In genomic region chr17:15448580-15448956, GRCh38 we compare ENCODE assay signal across 23 cellular contexts. TPM values are rescaled to one million over a fixed set of nuclear protein-coding genes. Genes with fewer than 3 reads are reported as not detected.
A peak's percentile ranks its signal among the peaks of the same experiment; 100 is the strongest.
DNase-seq lines count a peak whose midpoint lies in the region; ATAC-seq and TF ChIP-seq lines count a peak whose summit lies in the region.
"Had no signal": no experiment of that assay in that cellular context is flagged by ENCODE, and none has a peak within 500 bp of the region (broad histone marks: within the 10 kb centered on the region; RNA-seq: fewer than 3 reads in every experiment).

No MANE protein-coding gene starts in this region.

- H3K9me3 Mint-ChIP-seq in nephron progenitor cell, result no peaks in the 10 kb centered on the region
- no peaks in the 10 kb centered on the region for H3K9me3 Mint-ChIP-seq in stimulated activated naive CD8-positive, alpha-beta T cell treated with anti-CD3 and anti-CD28 coated beads, Interleukin-15, amount 100 ng/mL, for 72 hours
- H3K9me3 Mint-ChIP-seq: activated CD8-positive, alpha-beta T cell treated with anti-CD3 and anti-CD28 coated beads for 36 hours; activated naive CD8-positive, alpha-beta T cell treated with anti-CD3 and anti-CD28 coated beads, Interleukin-2, amount 10 ng/mL, durations not matched to agents 7 days and 5 days; CD8-positive, alpha-beta memory T cell; memory B cell; naive thymus-derived CD8-positive, alpha-beta T cell had no signal

- no peak overlapping the region for H2BK15ac ChIP-seq in mesenchymal stem cell (ENCODE audit: low read depth, poor library complexity, severe bottlenecking)

- H3K4me3 ChIP-seq in breast epithelium, result no peak overlapping the region
- H3K4me3 ChIP-seq in mammary epithelial cell (replicated peaks in 1 of 3; ENCODE audit: insufficient read depth in 1 of 3, low read depth in 2 of 3, low read length in 3 of 3), result no peak overlapping the region
- H3K4me3 ChIP-seq in heart right ventricle, result no peak overlapping the region
- no peak overlapping the region for H3K4me3 ChIP-seq in upper lobe of left lung
- H3K4me3 ChIP-seq in mesenchymal stem cell (ENCODE audit: insufficient read depth in 1 of 2, low read depth in 1 of 2, low read length in 2 of 2), result no peak overlapping the region
- H3K4me3 ChIP-seq: right lobe of liver had no signal

- CTCF ChIA-PET in mammary epithelial cell (lab: Charles Lee; ENCODE audit: low non-redundant PET), result no interaction called here

- no peak overlapping the region for H4K91ac ChIP-seq in mesenchymal stem cell (ENCODE audit: low read length)

- H3K79me1 ChIP-seq in mesenchymal stem cell (replicated peaks; ENCODE audit: low read length, poor library complexity, severe bottlenecking), result no peaks in the 10 kb centered on the region

- no peaks in the 10 kb centered on the region for H3K9me3 ChIP-seq in breast epithelium
- H3K9me3 ChIP-seq in mammary epithelial cell (replicated peaks; ENCODE audit: insufficient read depth, low read length), result no peaks in the 10 kb centered on the region
- no peaks in the 10 kb centered on the region for H3K9me3 ChIP-seq in heart right ventricle
- H3K9me3 ChIP-seq in upper lobe of left lung, result no peaks in the 10 kb centered on the region
- H3K9me3 ChIP-seq in mesenchymal stem cell (ENCODE audit: control insufficient read depth, low read length), result no peaks in the 10 kb centered on the region
- H3K9me3 ChIP-seq: right lobe of liver had no signal

- H3K36me3 Mint-ChIP-seq in nephron progenitor cell (ENCODE audit: low read depth), result peaks cover 10% of the 10 kb centered on the region
- H3K36me3 Mint-ChIP-seq: memory B cell had no signal

- no TSS peak for BruUV-seq in mammary epithelial cell (replicated peaks; lab: Mats Ljungman, UMichigan)

- H3K14ac ChIP-seq in mesenchymal stem cell (ENCODE audit: low read length in 2 of 2), result no peak overlapping the region

- H3K4ac ChIP-seq in mesenchymal stem cell (ENCODE audit: low read depth in 1 of 2, low read length in 2 of 2), result no peak overlapping the region

- ATAC-seq in heart right ventricle (peak in 6 of 8 donors; percentile 6 to 39 (median 22)), upper lobe of left lung (ENCODE audit: low FRiP score in 2 of 2) (no peak)
- ATAC-seq in stimulated activated naive CD8-positive, alpha-beta T cell treated with anti-CD3 and anti-CD28 coated beads, Interleukin-15, amount 100 ng/mL, for 72 hours, result no peak
- ATAC-seq: activated CD8-positive, alpha-beta T cell treated with anti-CD3 and anti-CD28 coated beads for 36 hours; esophagus mucosa; naive thymus-derived CD8-positive, alpha-beta T cell had no signal

- H3K36me3 ChIP-seq in breast epithelium, result no peaks in the 10 kb centered on the region
- no peaks in the 10 kb centered on the region for H3K36me3 ChIP-seq in mammary epithelial cell (ENCODE audit: insufficient read depth, low read length)
- peaks cover 0 to 5% (median 0%) of the 10 kb centered on the region in 9 donors for H3K36me3 ChIP-seq in heart right ventricle
- no peaks in the 10 kb centered on the region for H3K36me3 ChIP-seq in upper lobe of left lung
- H3K36me3 ChIP-seq in mesenchymal stem cell (ENCODE audit: control insufficient read depth in 1 of 2, insufficient read depth in 2 of 2, low read depth in 1 of 2, low read length in 2 of 2), result peaks cover 2 to 4% of the 10 kb centered on the region in 2 experiments
- H3K36me3 ChIP-seq: right lobe of liver had no signal

- no peak overlapping the region for H3K4me3 Mint-ChIP-seq in nephron progenitor cell
- H3K4me3 Mint-ChIP-seq in stimulated activated naive CD8-positive, alpha-beta T cell treated with anti-CD3 and anti-CD28 coated beads, Interleukin-15, amount 100 ng/mL, for 72 hours, result no peak overlapping the region
- H3K4me3 Mint-ChIP-seq: activated CD8-positive, alpha-beta T cell treated with anti-CD3 and anti-CD28 coated beads for 36 hours; activated naive CD8-positive, alpha-beta T cell treated with anti-CD3 and anti-CD28 coated beads, Interleukin-2, amount 10 ng/mL, durations not matched to agents 7 days and 5 days; memory B cell; naive thymus-derived CD8-positive, alpha-beta T cell had no signal

- H3K4me2 ChIP-seq in mammary epithelial cell (ENCODE audit: insufficient read depth, low read depth, low read length) (no peak overlapping the region), mesenchymal stem cell (ENCODE audit: low read length, poor library complexity, severe bottlenecking) (no peak overlapping the region)
- H3K4me2 ChIP-seq: KMS-11 had no signal

- no peak overlapping the region for H2BK5ac ChIP-seq in mesenchymal stem cell (ENCODE audit: low read depth, low read length, poor library complexity, severe bottlenecking)

- H3K9ac ChIP-seq in mammary epithelial cell (ENCODE audit: insufficient read depth, low read length) (no peak overlapping the region), mesenchymal stem cell (ENCODE audit: low read length) (no peak overlapping the region)
- H3K9ac ChIP-seq: KMS-11 had no signal

- peak overlapping the region in 1 of 2 experiments; percentile 13 for H3K18ac ChIP-seq in mesenchymal stem cell (ENCODE audit: low read depth in 1 of 2, low read length in 2 of 2)

- H2AK5ac ChIP-seq in mesenchymal stem cell (ENCODE audit: low read length, severe bottlenecking), result no peak overlapping the region

- no peaks in the 10 kb centered on the region for H4K20me1 ChIP-seq in mammary epithelial cell (ENCODE audit: insufficient read depth, low read length)

- in situ Hi-C loops in mammary epithelial cell (cut with MboI; ENCODE audit: low sequenced_read_pairs in 2 of 2), result no loop called here

- 86% methylated on average over 7 of the region's 7 CpGs for WGBS in mammary epithelial cell (ENCODE audit: low coverage, missing lambda C conversion rate)
- WGBS in heart right ventricle, 2 donors, result 81 to 83% methylated on average over 7 of the region's 7 CpGs
- WGBS in upper lobe of left lung, 2 donors, result 90 to 98% methylated on average over 7 of the region's 7 CpGs
- WGBS in mesenchymal stem cell, result 97% methylated on average over 7 of the region's 7 CpGs

- no peaks in the 10 kb centered on the region for H3K27me3 Mint-ChIP-seq in nephron progenitor cell (ENCODE audit: low read depth, poor library complexity)
- H3K27me3 Mint-ChIP-seq in stimulated activated naive CD8-positive, alpha-beta T cell treated with anti-CD3 and anti-CD28 coated beads, Interleukin-15, amount 100 ng/mL, for 72 hours, result no peaks in the 10 kb centered on the region
- H3K27me3 Mint-ChIP-seq: activated CD8-positive, alpha-beta T cell treated with anti-CD3 and anti-CD28 coated beads for 36 hours; activated naive CD8-positive, alpha-beta T cell treated with anti-CD3 and anti-CD28 coated beads, Interleukin-2, amount 10 ng/mL, durations not matched to agents 7 days and 5 days; CD8-positive, alpha-beta memory T cell; memory B cell; naive thymus-derived CD8-positive, alpha-beta T cell had no signal

- H2AFZ ChIP-seq in mammary epithelial cell (ENCODE audit: low read depth, low read length) (no peak overlapping the region), mesenchymal stem cell (ENCODE audit: low read depth, low read length) (no peak overlapping the region)

- H3K4me1 ChIP-seq in breast epithelium (peaks cover 0 to 11% of the 10 kb centered on the region in 2 donors), mammary epithelial cell (ENCODE audit: insufficient read depth, low read length) (no peaks in the 10 kb centered on the region), heart right ventricle (peaks cover 0 to 44% (median 39%) of the 10 kb centered on the region in 9 donors), upper lobe of left lung (peaks cover 0 to 8% (median 6%) of the 10 kb centered on the region in 4 donors), mesenchymal stem cell (ENCODE audit: control insufficient read depth, insufficient read depth, low read depth, low read length) (peaks cover 2% of the 10 kb centered on the region)
- H3K4me1 ChIP-seq: right lobe of liver had no signal

- H3K27ac ChIP-seq in breast epithelium (peak overlapping the region; percentile 50 to 59), mammary epithelial cell (ENCODE audit: insufficient read depth, low read depth, low read length) (no peak overlapping the region), heart right ventricle (peak overlapping the region; percentile 52 to 85 (median 80)), upper lobe of left lung (peak overlapping the region; percentile 37 to 75 (median 54)), mesenchymal stem cell (ENCODE audit: low read length, poor library complexity, severe bottlenecking) (no peak overlapping the region)
- H3K27ac ChIP-seq: 22Rv1, KMS-11 had no signal

- TF ChIP-seq CTCF in breast epithelium (IDR thresholded peaks at IDR 0.05), result no peak
- TF ChIP-seq CTCF in mammary epithelial cell (conservative IDR thresholded peaks at IDR 0.05 in 1 of 2, IDR thresholded peaks at IDR 0.05 in 1 of 2; ENCODE audit: extremely low read depth in 1 of 2, insufficient read depth in 1 of 2, low read depth in 1 of 2, low read length in 2 of 2), result no peak
- no peak for TF ChIP-seq CTCF in heart right ventricle (IDR thresholded peaks at IDR 0.05)
- TF ChIP-seq CTCF in nephron progenitor cell (IDR thresholded peaks at IDR 0.05), result no peak
- TF ChIP-seq CTCF in upper lobe of left lung (IDR thresholded peaks at IDR 0.05), result no peak

- no peak overlapping the region for H2BK120ac ChIP-seq in mesenchymal stem cell (ENCODE audit: low read depth, low read length)

- peak overlapping the region; percentile 65 for H3K27ac Mint-ChIP-seq in nephron progenitor cell
- H3K27ac Mint-ChIP-seq in stimulated activated naive CD8-positive, alpha-beta T cell treated with anti-CD3 and anti-CD28 coated beads, Interleukin-15, amount 100 ng/mL, for 72 hours, result no peak overlapping the region
- H3K27ac Mint-ChIP-seq: activated CD8-positive, alpha-beta T cell treated with anti-CD3 and anti-CD28 coated beads for 36 hours; activated naive CD8-positive, alpha-beta T cell treated with anti-CD3 and anti-CD28 coated beads, Interleukin-2, amount 10 ng/mL, durations not matched to agents 7 days and 5 days; memory B cell had no signal

- dilution Hi-C loops in mammary epithelial cell (cut with HindIII; ENCODE audit: low sequenced_read_pairs), result no loop called here

- TF ChIP-seq EP300 in upper lobe of left lung (IDR thresholded peaks at IDR 0.05), result no peak

- no peak for DNase-seq in breast epithelium (ENCODE audit: low spot score in 2 of 2)
- DNase-seq in mammary epithelial cell, result no peak
- no peak for DNase-seq in heart right ventricle
- no peak for DNase-seq in nephron progenitor cell
- no peak for DNase-seq in upper lobe of left lung
- no peak for DNase-seq in stimulated activated naive CD8-positive, alpha-beta T cell treated with anti-CD3 and anti-CD28 coated beads, Interleukin-15, amount 100 ng/mL, for 72 hours
- DNase-seq in mesenchymal stem cell, result no peak
- DNase-seq in UCSD-AML1 (lab: John Stamatoyannopoulos, UW; ENCODE audit: unreplicated experiment), result no peak
- DNase-seq: activated CD8-positive, alpha-beta T cell treated with anti-CD3 and anti-CD28 coated beads for 36 hours; activated effector memory CD4-positive, alpha-beta T cell treated with Interleukin-2 at 50 U/mL for 16 hours; activated naive CD8-positive, alpha-beta T cell treated with anti-CD3 and anti-CD28 coated beads, Interleukin-2, amount 10 ng/mL, durations not matched to agents 7 days and 5 days; CD8-positive, alpha-beta memory T cell; effector CD8-positive, alpha-beta T cell; naive thymus-derived CD8-positive, alpha-beta T cell; NCI-H510A treated with DMSO at 0.1 percent for 48 hours; right lobe of liver; SIG-M5; SW 1271; trophoblast cell had no signal

- no peaks in the 10 kb centered on the region for H3K79me2 ChIP-seq in mammary epithelial cell (ENCODE audit: insufficient read depth, low read length)

- H2BK12ac ChIP-seq in mesenchymal stem cell (ENCODE audit: low read length in 2 of 2), result no peak overlapping the region

- TF ChIP-seq POLR2A in breast epithelium (IDR thresholded peaks at IDR 0.05) (no peak), upper lobe of left lung (IDR thresholded peaks at IDR 0.05) (no peak)

- intact Hi-C loops in breast epithelium (cut with DNase I; ENCODE audit: low total_unique reads), result no loop called here
- intact Hi-C loops in mammary epithelial cell (cut with micrococcal nuclease), result no loop called here
- intact Hi-C loops in heart right ventricle (cut with DNase I), result no loop called here

- peaks cover 27% of the 10 kb centered on the region for H3K4me1 Mint-ChIP-seq in nephron progenitor cell
- peaks cover 10% of the 10 kb centered on the region for H3K4me1 Mint-ChIP-seq in stimulated activated naive CD8-positive, alpha-beta T cell treated with anti-CD3 and anti-CD28 coated beads, Interleukin-15, amount 100 ng/mL, for 72 hours
- H3K4me1 Mint-ChIP-seq: memory B cell had no signal

- H3K27me3 ChIP-seq in breast epithelium (no peaks in the 10 kb centered on the region), mammary epithelial cell (ENCODE audit: insufficient read depth, low read length) (no peaks in the 10 kb centered on the region), heart right ventricle (no peaks in the 10 kb centered on the region), upper lobe of left lung (no peaks in the 10 kb centered on the region), mesenchymal stem cell (ENCODE audit: control insufficient read depth in 1 of 2, insufficient read depth in 1 of 2, low read length in 2 of 2) (no peaks in the 10 kb centered on the region)
- H3K27me3 ChIP-seq: right lobe of liver had no signal

- H3K23ac ChIP-seq in mesenchymal stem cell (ENCODE audit: low read length in 2 of 2), result no peak overlapping the region

- no peak overlapping the region for H4K8ac ChIP-seq in mesenchymal stem cell (ENCODE audit: low read length)

RNA-seq across cellular contexts. Expression of gene CDRT4, which starts 18.9 kb away (rescaled TPM):
- total RNA-seq in breast epithelium, result 10 to 100 TPM in 1 of 3 donors, 1 to 10 TPM in 2; 3.8 to 17.4 (median 7.0) TPM
- total RNA-seq in mammary epithelial cell, result 1 to 10 TPM; 2.3 to 8.0 TPM
- 0.45 TPM for polyA plus RNA-seq in mammary epithelial cell
- 0.83 TPM for polyA minus RNA-seq in mammary epithelial cell
- total RNA-seq in heart right ventricle, result 1 to 10 TPM in 4 of 10 donors, under 1 TPM in 4, not detected in 2; 0.53 to 4.1 (median 0.92) TPM
- 1 to 10 TPM in 1 of 2 donors, under 1 TPM in 1; 0.45 to 4.2 TPM for polyA plus RNA-seq in heart right ventricle
- 10 to 100 TPM in 2 of 6 donors, 1 to 10 TPM in 3, not detected in 1; 4.7 to 38.8 (median 5.8) TPM for total RNA-seq in upper lobe of left lung
- 3.5 TPM for polyA plus RNA-seq in mesenchymal stem cell (2013, experiment 1 of 2)
- 3.4 TPM for polyA plus RNA-seq in mesenchymal stem cell (2013, experiment 2 of 2)
- polyA plus RNA-seq: CD8-positive, alpha-beta memory T cell had no signal

Comparison
In these comparisons a context has a peak if more than half of its experiments do, and no peak if none do; other contexts are left out.
1. H3K27ac ChIP-seq: peak in breast epithelium (2 of 2), heart right ventricle (10 of 10) and upper lobe of left lung (4 of 4); none in mammary epithelial cell (single experiment) and mesenchymal stem cell (single experiment).
2. ATAC-seq: peak in heart right ventricle (6 of 8); none in upper lobe of left lung (0 of 2) and stimulated activated naive CD8-positive, alpha-beta T cell treated with anti-CD3 and anti-CD28 coated beads, Interleukin-15, amount 100 ng/mL, for 72 hours (single experiment).